Comparison of ENCODE assay signal across 7 cellular contexts in the genomic region with DNA sequence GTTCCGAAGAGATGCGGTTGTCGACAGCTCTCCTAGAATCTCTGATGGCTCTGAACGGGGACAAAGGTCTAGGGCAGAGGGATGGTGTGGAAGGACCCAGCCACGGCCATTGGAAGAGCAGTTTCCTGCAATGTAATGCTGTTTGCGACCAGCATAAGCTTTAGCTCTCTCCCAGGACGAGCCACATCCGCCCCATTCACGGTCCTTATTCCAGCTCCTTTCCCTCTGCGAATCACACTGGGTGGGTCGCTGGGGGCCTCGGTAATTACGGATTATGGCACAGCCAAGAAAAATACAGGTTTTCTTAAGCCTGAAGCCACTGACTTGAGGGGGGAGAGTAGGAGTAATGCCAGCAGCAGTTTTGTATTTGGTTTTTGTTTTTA. TPM values are rescaled to one million over a fixed set of nuclear protein-coding genes. Genes with fewer than 3 reads are reported as not detected.
DNase-seq lines count a peak whose midpoint lies in the region; ATAC-seq and TF ChIP-seq lines count a peak whose summit lies in the region.

No MANE protein-coding gene starts in this region.

- peak; percentile 3 for ATAC-seq in GM18870 (IDR thresholded peaks at IDR 0.05; ENCODE audit: unreplicated experiment)

- under 1% methylated on average over 13 of the region's 13 CpGs for WGBS in HUES64

- POLR2A ChIA-PET in activated CD4-positive, alpha-beta T cell treated with anti-CD3 and anti-CD28 coated beads, Interleukin-2, amount 10 ng/mL, durations not matched to agents 7 days and 5 days (lab: Charles Lee) = interaction anchor here (0.6 to 5.5 kb wide), 8 partner anchors 8 to 320 kb away, joined by 3 to 108 read pairs (median 6); a partner anchor contains a TSS

- peak overlapping the region; percentile 20 for H2AFZ ChIP-seq in fibroblast of lung (ENCODE audit: low read length)

- H3K9me3 ChIP-seq in HUES64 (ENCODE audit: insufficient read depth, low read depth, low read length) = no peaks in the 10 kb centered on the region
- no peaks in the 10 kb centered on the region for H3K9me3 ChIP-seq in fibroblast of lung (ENCODE audit: control insufficient read depth, insufficient read depth, low read depth, low read length)

- H3K36me3 Mint-ChIP-seq in activated CD4-positive, alpha-beta T cell treated with anti-CD3 and anti-CD28 coated beads, Interleukin-2, amount 10 ng/mL, durations not matched to agents 7 days and 5 days (ENCODE audit: low read depth) = peaks cover 14% of the 10 kb centered on the region
- H3K36me3 Mint-ChIP-seq in neural crest cell (ENCODE audit: low read depth) = no peaks in the 10 kb centered on the region

- H3K4me1 ChIP-seq in HUES64 (ENCODE audit: insufficient read depth, low read length) (peaks cover 46% of the 10 kb centered on the region), fibroblast of lung (ENCODE audit: control insufficient read depth, extremely low read depth, insufficient read depth, low read length) (peaks cover 4% of the 10 kb centered on the region)

- H3K27me3 Mint-ChIP-seq in activated CD4-positive, alpha-beta T cell treated with anti-CD3 and anti-CD28 coated beads, Interleukin-2, amount 10 ng/mL, durations not matched to agents 7 days and 5 days = no peaks in the 10 kb centered on the region
- peaks cover 73% of the 10 kb centered on the region for H3K27me3 Mint-ChIP-seq in neural crest cell (ENCODE audit: low read depth)

- no peaks in the 10 kb centered on the region for H3K79me2 ChIP-seq in fibroblast of lung (ENCODE audit: control insufficient read depth, insufficient read depth, low read length)

- H3K4me3 ChIP-seq in HUES64 (ENCODE audit: low read length) = peak overlapping the region; percentile 62
- peak overlapping the region; percentile 59 to 66 (median 61) for H3K4me3 ChIP-seq in fibroblast of lung (replicated peaks in 1 of 4; ENCODE audit: control extremely low read depth in 1 of 4, insufficient read depth in 1 of 4, low read depth in 3 of 4, low read length in 4 of 4)

- peaks cover 92% of the 10 kb centered on the region for H3K27me3 ChIP-seq in HUES64 (ENCODE audit: insufficient read depth, low read length)
- no peaks in the 10 kb centered on the region for H3K27me3 ChIP-seq in fibroblast of lung (ENCODE audit: control insufficient read depth, insufficient read depth, low read length)

- H3K9me3 Mint-ChIP-seq in activated CD4-positive, alpha-beta T cell treated with anti-CD3 and anti-CD28 coated beads, Interleukin-2, amount 10 ng/mL, durations not matched to agents 7 days and 5 days = no peaks in the 10 kb centered on the region
- no peaks in the 10 kb centered on the region for H3K9me3 Mint-ChIP-seq in neural crest cell

- H3K4me1 Mint-ChIP-seq in activated CD4-positive, alpha-beta T cell treated with anti-CD3 and anti-CD28 coated beads, Interleukin-2, amount 10 ng/mL, durations not matched to agents 7 days and 5 days = peaks cover 46% of the 10 kb centered on the region
- H3K4me1 Mint-ChIP-seq in neural crest cell = peaks cover 39% of the 10 kb centered on the region

- peak; percentile 46 for DNase-seq in activated CD4-positive, alpha-beta T cell treated with anti-CD3 and anti-CD28 coated beads, Interleukin-2, amount 10 ng/mL, durations not matched to agents 7 days and 5 days
- DNase-seq in fibroblast of lung (ENCODE audit: low read depth in 2 of 2) (peak; percentile 53 to 63), neural crest cell (ENCODE audit: low read depth, low spot score) (no peak), NCI-H774 (lab: John Stamatoyannopoulos, UW) (no peak), putamen (ENCODE audit: low spot score) (no peak)

- H3K9ac ChIP-seq in HUES64 (ENCODE audit: low read depth, low read length) (no peak overlapping the region), fibroblast of lung (ENCODE audit: insufficient read depth, low read length) (peak overlapping the region; percentile 45)

- H3K27ac Mint-ChIP-seq in activated CD4-positive, alpha-beta T cell treated with anti-CD3 and anti-CD28 coated beads, Interleukin-2, amount 10 ng/mL, durations not matched to agents 7 days and 5 days = peak overlapping the region; percentile 100
- peak overlapping the region; percentile 88 for H3K27ac Mint-ChIP-seq in neural crest cell (ENCODE audit: unreplicated experiment)

- H3K4me2 ChIP-seq in fibroblast of lung (ENCODE audit: extremely low read depth, insufficient read depth, low read length) = peak overlapping the region; percentile 73

- H3K36me3 ChIP-seq in HUES64 (ENCODE audit: insufficient read depth, low read length) (no peaks in the 10 kb centered on the region), fibroblast of lung (ENCODE audit: control insufficient read depth, insufficient read depth, low read length) (no peaks in the 10 kb centered on the region)

- no peak overlapping the region for H3K27ac ChIP-seq in HUES64 (ENCODE audit: low read depth, low read length)
- peak overlapping the region; percentile 94 for H3K27ac ChIP-seq in fibroblast of lung (ENCODE audit: insufficient read depth, low read length)

- CTCF ChIA-PET in activated CD4-positive, alpha-beta T cell treated with anti-CD3 and anti-CD28 coated beads, Interleukin-2, amount 10 ng/mL, durations not matched to agents 7 days and 5 days (lab: Charles Lee) = interaction anchor here (0.6 to 6.3 kb wide), 10 partner anchors 9 to 106 kb away, joined by 3 to 70 read pairs (median 5); a partner anchor contains a TSS

- H3K4me3 Mint-ChIP-seq in activated CD4-positive, alpha-beta T cell treated with anti-CD3 and anti-CD28 coated beads, Interleukin-2, amount 10 ng/mL, durations not matched to agents 7 days and 5 days = peak overlapping the region; percentile 99
- H3K4me3 Mint-ChIP-seq in neural crest cell = peak overlapping the region; percentile 96

- TF ChIP-seq CTCF in fibroblast of lung (conservative IDR thresholded peaks at IDR 0.05 in 1 of 2, IDR thresholded peaks at IDR 0.05 in 1 of 2; ENCODE audit: low read depth in 1 of 2, low read length in 2 of 2) = peak in 1 of 2 donors; percentile 11
- TF ChIP-seq CTCF in neural crest cell (conservative IDR thresholded peaks at IDR 0.05) = peak; percentile 23

- H4K20me1 ChIP-seq in fibroblast of lung (ENCODE audit: control insufficient read depth, extremely low read depth, insufficient read depth, low read length) = no peaks in the 10 kb centered on the region

RNA-seq across cellular contexts. Expression of a gene that starts 22.7 kb away (rescaled TPM):
- polyA plus RNA-seq in HUES64 (2013, experiment 1 of 2) = 0.15 TPM
- polyA plus RNA-seq in HUES64 (2013, experiment 2 of 2) = not detected
- 10 to 100 TPM; 29.5 to 32.0 TPM for total RNA-seq in activated CD4-positive, alpha-beta T cell treated with anti-CD3 and anti-CD28 coated beads, Interleukin-2, amount 10 ng/mL, durations not matched to agents 7 days and 5 days
- total RNA-seq in fibroblast of lung (1.8 and 3.1 TPM in 2 replicates), neural crest cell (1.0 and 1.2 TPM in 2 replicates)
- 0.61 and 1.4 TPM in 2 replicates for polyA plus RNA-seq in fibroblast of lung
- polyA plus RNA-seq in fibroblast of lung (2012) = 0.69 and 2.1 TPM in 2 replicates
- polyA minus RNA-seq in fibroblast of lung (ENCODE audit: low replicate concordance) = 2.2 and 2.3 TPM in 2 replicates

Comparison
In these comparisons a context has a peak if more than half of its experiments do, and no peak if none do; other contexts are left out.
1. DNase-seq: peak in activated CD4-positive, alpha-beta T cell treated with anti-CD3 and anti-CD28 coated beads, Interleukin-2, amount 10 ng/mL, durations not matched to agents 7 days and 5 days (single experiment) and fibroblast of lung (2 of 2); none in neural crest cell (single experiment), NCI-H774 (single experiment) and putamen (single experiment).